8 cellular contexts compared by ENCODE assay signal in genomic region chr9:109499631-109500120, GRCh38. TPM values are rescaled to one million over a fixed set of nuclear protein-coding genes. Genes with fewer than 3 reads are reported as not detected.
DNase-seq lines count a peak whose midpoint lies in the region; ATAC-seq and TF ChIP-seq lines count a peak whose summit lies in the region.

No MANE protein-coding gene starts in this region.

- peak overlapping the region; percentile 78 for H3K4me3 Mint-ChIP-seq in osteocyte (ENCODE audit: unreplicated experiment)
- H3K4me3 Mint-ChIP-seq in activated T-cell treated with anti-CD3 and anti-CD28 coated beads, Interleukin-2, amount 50 U/mL, for 4 hours, result no peak overlapping the region

- peak; percentile 82 for DNase-seq in DMS 273 (lab: John Stamatoyannopoulos, UW; ENCODE audit: unreplicated experiment)
- no peak for DNase-seq in NT2/D1 (ENCODE audit: low read depth, low spot score)
- peak; percentile 17 to 68 for DNase-seq in foreskin fibroblast
- peak; percentile 89 for DNase-seq in osteocyte (ENCODE audit: extremely low spot score, unreplicated experiment)
- DNase-seq in activated T-cell treated with anti-CD3 and anti-CD28 coated beads, Interleukin-2, amount 50 U/mL, for 4 hours, result no peak
- no peak for DNase-seq in NCI-H226
- no peak for DNase-seq in SKM-1 treated with dmso at 0.1 percent for 144 hours (lab: John Stamatoyannopoulos, UW; ENCODE audit: unreplicated experiment)

- H3K9me3 Mint-ChIP-seq in osteocyte (ENCODE audit: unreplicated experiment), result no peaks in the 10 kb centered on the region
- H3K9me3 Mint-ChIP-seq in activated T-cell treated with anti-CD3 and anti-CD28 coated beads, Interleukin-2, amount 50 U/mL, for 4 hours, result no peaks in the 10 kb centered on the region

- TF ChIP-seq CTCF in foreskin fibroblast (IDR thresholded peaks at IDR 0.05; ENCODE audit: low read depth, low read length) (no peak), osteocyte (IDR thresholded peaks at IDR 0.05) (no peak)

- H3K9ac ChIP-seq in NT2/D1 (ENCODE audit: insufficient read length, low read depth), result peak overlapping the region; percentile 7

- H3K36me3 Mint-ChIP-seq in osteocyte (ENCODE audit: unreplicated experiment), result no peaks in the 10 kb centered on the region
- H3K36me3 Mint-ChIP-seq in activated T-cell treated with anti-CD3 and anti-CD28 coated beads, Interleukin-2, amount 50 U/mL, for 4 hours (ENCODE audit: insufficient read depth), result no peaks in the 10 kb centered on the region

- peaks cover 67% of the 10 kb centered on the region for H3K27me3 ChIP-seq in NT2/D1 (ENCODE audit: insufficient read depth, insufficient read length)

- H3K4me1 ChIP-seq in NT2/D1 (ENCODE audit: insufficient read depth, insufficient read length), result peaks cover 6% of the 10 kb centered on the region

- H3K4me3 ChIP-seq in NT2/D1 (ENCODE audit: insufficient read length, low read depth) (peak overlapping the region; percentile 29), foreskin fibroblast (ENCODE audit: low read depth in 1 of 2, low read length in 2 of 2) (peak overlapping the region; percentile 16 to 34)

- ATAC-seq in activated T-cell treated with anti-CD3 and anti-CD28 coated beads, Interleukin-2, amount 50 U/mL, for 4 hours, result no peak
- no peak for ATAC-seq in HG02884 (IDR thresholded peaks at IDR 0.05; ENCODE audit: unreplicated experiment)

- H3K27ac Mint-ChIP-seq in osteocyte (ENCODE audit: unreplicated experiment), result no peak overlapping the region

- H3K36me3 ChIP-seq in NT2/D1 (ENCODE audit: insufficient read depth, insufficient read length, low read length), result no peaks in the 10 kb centered on the region

- H3K9me3 ChIP-seq in NT2/D1 (ENCODE audit: insufficient read depth, low read length), result no peaks in the 10 kb centered on the region

- H3K4me1 Mint-ChIP-seq in osteocyte (ENCODE audit: unreplicated experiment), result peaks cover 23% of the 10 kb centered on the region
- no peaks in the 10 kb centered on the region for H3K4me1 Mint-ChIP-seq in activated T-cell treated with anti-CD3 and anti-CD28 coated beads, Interleukin-2, amount 50 U/mL, for 4 hours (ENCODE audit: low read depth)

- peaks cover 20% of the 10 kb centered on the region for H3K27me3 Mint-ChIP-seq in osteocyte (ENCODE audit: unreplicated experiment)
- peaks cover 56% of the 10 kb centered on the region for H3K27me3 Mint-ChIP-seq in activated T-cell treated with anti-CD3 and anti-CD28 coated beads, Interleukin-2, amount 50 U/mL, for 4 hours (ENCODE audit: low read depth)

RNA-seq across cellular contexts. Expression of gene PTPN3, which starts 1.6 kb away (rescaled TPM):
- total RNA-seq in osteocyte, result 4.6 and 4.7 TPM in 2 replicates
- total RNA-seq in activated T-cell treated with anti-CD3 and anti-CD28 coated beads, Interleukin-2, amount 50 U/mL, for 4 hours, result under 1 TPM; 0.03 to 0.18 (median 0.08) TPM

Comparison
In these comparisons a context has a peak if more than half of its experiments do, and no peak if none do; other contexts are left out.
1. DNase-seq: peak in DMS 273 (single experiment), foreskin fibroblast (2 of 2) and osteocyte (single experiment); none in NT2/D1 (single experiment), activated T-cell treated with anti-CD3 and anti-CD28 coated beads, Interleukin-2, amount 50 U/mL, for 4 hours (single experiment), NCI-H226 (single experiment) and SKM-1 treated with dmso at 0.1 percent for 144 hours (single experiment).